ENCODE assay signal across 9 cellular contexts in genomic region chr1:117077267-117077666, GRCh38. TPM values are rescaled to one million over a fixed set of nuclear protein-coding genes. Genes with fewer than 3 reads are reported as not detected.
DNase-seq lines count a peak whose midpoint lies in the region; ATAC-seq and TF ChIP-seq lines count a peak whose summit lies in the region.
"Had no signal": no experiment of that assay in that cellular context is flagged by ENCODE, and none has a peak within 500 bp of the region (broad histone marks: within the 10 kb centered on the region; RNA-seq: fewer than 3 reads in every experiment).

No MANE protein-coding gene starts in this region.

- CTCF ChIA-PET in activated CD4-positive, alpha-beta T cell treated with anti-CD3 and anti-CD28 coated beads for 36 hours (lab: Charles Lee): interaction anchor here (0.6 to 1.5 kb wide), 11 partner anchors 10 to 352 kb away, joined by 3 to 9 read pairs (median 4); partner anchors contain the start of gene TTF2
- CTCF ChIA-PET in activated CD4-positive, alpha-beta memory T cell treated with anti-CD3 and anti-CD28 coated beads, Interleukin-2, amount 10 ng/mL, durations not matched to agents 7 days and 5 days (lab: Charles Lee): interaction anchor here (1.3 kb wide), 2 partner anchors 10 to 16 kb away, joined by 6 to 7 read pairs; no protein-coding TSS in a partner anchor
- CTCF ChIA-PET in GM10248 (lab: Yijun Ruan, JAX): interaction anchor here (1.5 kb wide), 1 partner anchor 10 kb away, joined by 11 read pairs; no protein-coding TSS in a partner anchor

- peaks cover 78% of the 10 kb centered on the region for H3K36me3 Mint-ChIP-seq in activated CD4-positive, alpha-beta T cell treated with anti-CD3 and anti-CD28 coated beads for 36 hours (ENCODE audit: low read depth)
- H3K36me3 Mint-ChIP-seq in activated CD4-positive, alpha-beta memory T cell treated with anti-CD3 and anti-CD28 coated beads, Interleukin-2, amount 10 ng/mL, durations not matched to agents 7 days and 5 days (ENCODE audit: low read depth): peaks cover 73% of the 10 kb centered on the region

- peak overlapping the region; percentile 86 for H3K27ac Mint-ChIP-seq in activated CD4-positive, alpha-beta T cell treated with anti-CD3 and anti-CD28 coated beads for 36 hours
- H3K27ac Mint-ChIP-seq in activated CD4-positive, alpha-beta memory T cell treated with anti-CD3 and anti-CD28 coated beads, Interleukin-2, amount 10 ng/mL, durations not matched to agents 7 days and 5 days: peak overlapping the region; percentile 39

- POLR2A ChIA-PET in activated CD4-positive, alpha-beta T cell treated with anti-CD3 and anti-CD28 coated beads for 36 hours (lab: Charles Lee): interaction anchor here (0.7 to 1.4 kb wide), 9 partner anchors 10 to 354 kb away, joined by 3 to 26 read pairs (median 6); partner anchors contain the start of gene TTF2
- POLR2A ChIA-PET in activated CD4-positive, alpha-beta memory T cell treated with anti-CD3 and anti-CD28 coated beads, Interleukin-2, amount 10 ng/mL, durations not matched to agents 7 days and 5 days (lab: Charles Lee): interaction anchor here (1.0 to 1.6 kb wide), 2 partner anchors 17 to 19 kb away, joined by 3 to 17 read pairs; partner anchors contain the start of gene TTF2
- POLR2A ChIA-PET in GM10248 (lab: Yijun Ruan, JAX): no interaction called here

- peak; percentile 78 for DNase-seq in activated CD4-positive, alpha-beta T cell treated with anti-CD3 and anti-CD28 coated beads for 36 hours
- DNase-seq in activated CD4-positive, alpha-beta T cell treated with anti-CD3 and anti-CD28 coated beads, Interleukin-2, amount 50 U/mL, for 1 hour: no peak
- DNase-seq in activated CD4-positive, alpha-beta memory T cell treated with anti-CD3 and anti-CD28 coated beads, Interleukin-2, amount 10 ng/mL, durations not matched to agents 7 days and 5 days: peak; percentile 47
- peak; percentile 53 for DNase-seq in fibroblast of gingiva (ENCODE audit: low read depth)
- DNase-seq in stimulated activated CD8-positive, alpha-beta memory T cell treated with anti-CD3 and anti-CD28 coated beads, Interleukin-15, amount 100 ng/mL, for 48 hours (ENCODE audit: low read depth in 2 of 2): peak; percentile 36 to 54
- no peak for DNase-seq in GM10248 (ENCODE audit: extremely low spot score)
- no peak for DNase-seq in NCI-H1436 treated with DMSO at 0.1 percent for 48 hours (lab: John Stamatoyannopoulos, UW)
- DNase-seq: AML-193 had no signal

- no peaks in the 10 kb centered on the region for H3K27me3 Mint-ChIP-seq in activated CD4-positive, alpha-beta T cell treated with anti-CD3 and anti-CD28 coated beads for 36 hours
- H3K27me3 Mint-ChIP-seq in activated CD4-positive, alpha-beta memory T cell treated with anti-CD3 and anti-CD28 coated beads, Interleukin-2, amount 10 ng/mL, durations not matched to agents 7 days and 5 days: no peaks in the 10 kb centered on the region

- no peak overlapping the region for H3K4me3 Mint-ChIP-seq in activated CD4-positive, alpha-beta T cell treated with anti-CD3 and anti-CD28 coated beads for 36 hours
- no peak overlapping the region for H3K4me3 Mint-ChIP-seq in activated CD4-positive, alpha-beta memory T cell treated with anti-CD3 and anti-CD28 coated beads, Interleukin-2, amount 10 ng/mL, durations not matched to agents 7 days and 5 days

- ATAC-seq in activated CD4-positive, alpha-beta T cell treated with anti-CD3 and anti-CD28 coated beads for 36 hours: peak; percentile 99
- no peak for ATAC-seq in HG03095 (IDR thresholded peaks at IDR 0.05; ENCODE audit: unreplicated experiment)

- no peaks in the 10 kb centered on the region for H3K9me3 Mint-ChIP-seq in activated CD4-positive, alpha-beta T cell treated with anti-CD3 and anti-CD28 coated beads for 36 hours (ENCODE audit: low read depth)
- no peaks in the 10 kb centered on the region for H3K9me3 Mint-ChIP-seq in activated CD4-positive, alpha-beta memory T cell treated with anti-CD3 and anti-CD28 coated beads, Interleukin-2, amount 10 ng/mL, durations not matched to agents 7 days and 5 days

- peaks cover 40% of the 10 kb centered on the region for H3K4me1 Mint-ChIP-seq in activated CD4-positive, alpha-beta T cell treated with anti-CD3 and anti-CD28 coated beads for 36 hours
- H3K4me1 Mint-ChIP-seq in activated CD4-positive, alpha-beta memory T cell treated with anti-CD3 and anti-CD28 coated beads, Interleukin-2, amount 10 ng/mL, durations not matched to agents 7 days and 5 days: peaks cover 20% of the 10 kb centered on the region

- no peak for TF ChIP-seq CTCF in GM10248 (IDR thresholded peaks at IDR 0.05; ENCODE audit: control extremely low read depth, extremely low read depth, low read depth, missing control alignments)

- intact Hi-C loops in activated CD4-positive, alpha-beta T cell treated with anti-CD3 and anti-CD28 coated beads for 36 hours (cut with DNase I, micrococcal nuclease): loop anchor here (1.0 to 5.0 kb wide), 5 partner anchors 14 to 585 kb away; no protein-coding TSS in a partner anchor

RNA-seq across cellular contexts. Expression of gene TTF2, which starts 17.1 kb away (rescaled TPM):
- 100 to 1,000 TPM in 1 of 2 experiments, 10 to 100 TPM in 1; 99.7 to 108 TPM for total RNA-seq in activated CD4-positive, alpha-beta T cell treated with anti-CD3 and anti-CD28 coated beads for 36 hours
- 10 to 100 TPM; 78.0 to 83.8 TPM for total RNA-seq in activated CD4-positive, alpha-beta memory T cell treated with anti-CD3 and anti-CD28 coated beads, Interleukin-2, amount 10 ng/mL, durations not matched to agents 7 days and 5 days

RNA-seq across cellular contexts. Expression of gene TRIM45, which starts 44.3 kb away (rescaled TPM):
- under 1 TPM; 0.37 to 0.62 TPM for total RNA-seq in activated CD4-positive, alpha-beta T cell treated with anti-CD3 and anti-CD28 coated beads for 36 hours
- total RNA-seq in activated CD4-positive, alpha-beta memory T cell treated with anti-CD3 and anti-CD28 coated beads, Interleukin-2, amount 10 ng/mL, durations not matched to agents 7 days and 5 days: under 1 TPM; 0.55 to 0.78 TPM

Comparison
In these comparisons a context has a peak if more than half of its experiments do, and no peak if none do; other contexts are left out.
1. DNase-seq: peak in activated CD4-positive, alpha-beta T cell treated with anti-CD3 and anti-CD28 coated beads for 36 hours (single experiment), activated CD4-positive, alpha-beta memory T cell treated with anti-CD3 and anti-CD28 coated beads, Interleukin-2, amount 10 ng/mL, durations not matched to agents 7 days and 5 days (single experiment), fibroblast of gingiva (single experiment) and stimulated activated CD8-positive, alpha-beta memory T cell treated with anti-CD3 and anti-CD28 coated beads, Interleukin-15, amount 100 ng/mL, for 48 hours (2 of 2); none in activated CD4-positive, alpha-beta T cell treated with anti-CD3 and anti-CD28 coated beads, Interleukin-2, amount 50 U/mL, for 1 hour (single experiment), GM10248 (single experiment) and NCI-H1436 treated with DMSO at 0.1 percent for 48 hours (single experiment).